In genomic region chr18:45722899-45723298, GRCh38 we compare ENCODE assay signal across 8 cellular contexts. TPM values are rescaled to one million over a fixed set of nuclear protein-coding genes. Genes with fewer than 3 reads are reported as not detected.
DNase-seq lines count a peak whose midpoint lies in the region; ATAC-seq, FAIRE-seq and TF ChIP-seq lines count a peak whose summit lies in the region.

No MANE protein-coding gene starts in this region.

- H3K9me3 ChIP-seq in CD4-positive, CD25-positive, alpha-beta regulatory T cell (ENCODE audit: control insufficient read depth in 2 of 2, low read length in 2 of 2) = no peaks in the 10 kb centered on the region
- no peaks in the 10 kb centered on the region for H3K9me3 ChIP-seq in lower lobe of right lung

- no peak overlapping the region for H3K27ac ChIP-seq in CD4-positive, CD25-positive, alpha-beta regulatory T cell (ENCODE audit: insufficient read depth, low read length, poor library complexity, severe bottlenecking)
- H3K27ac ChIP-seq in lower lobe of right lung = no peak overlapping the region

- no peaks in the 10 kb centered on the region for H3K4me1 ChIP-seq in CD4-positive, CD25-positive, alpha-beta regulatory T cell (ENCODE audit: control insufficient read depth, insufficient read depth, low read length, poor library complexity, severe bottlenecking)
- no peaks in the 10 kb centered on the region for H3K4me1 ChIP-seq in lower lobe of right lung

- peaks cover 36% of the 10 kb centered on the region for H3K36me3 Mint-ChIP-seq in CD4-positive, CD25-positive, alpha-beta regulatory T cell

- no peaks in the 10 kb centered on the region for H3K9me3 Mint-ChIP-seq in CD4-positive, CD25-positive, alpha-beta regulatory T cell

- FAIRE-seq in colon (lab: Jason Lieb, UNC) = peak; percentile 5

- ATAC-seq in CD4-positive, CD25-positive, alpha-beta regulatory T cell (ENCODE audit: low read depth in 2 of 2) = peak; percentile 53 to 70
- ATAC-seq in GM19328 (IDR thresholded peaks at IDR 0.05; ENCODE audit: unreplicated experiment) = peak; percentile 92
- ATAC-seq in HG03432 (IDR thresholded peaks at IDR 0.05; ENCODE audit: unreplicated experiment) = peak; percentile 88
- ATAC-seq in lower lobe of right lung = peak; percentile 78 to 87

- peak; percentile 63 for TF ChIP-seq CTCF in lower lobe of right lung (IDR thresholded peaks at IDR 0.05)

- H3K4me1 Mint-ChIP-seq in CD4-positive, CD25-positive, alpha-beta regulatory T cell = peaks cover 0 to 2% (median 0%) of the 10 kb centered on the region in 4 donors

- H3K27ac Mint-ChIP-seq in CD4-positive, CD25-positive, alpha-beta regulatory T cell = no peak overlapping the region

- no peak overlapping the region for H3K4me3 Mint-ChIP-seq in CD4-positive, CD25-positive, alpha-beta regulatory T cell

- intact Hi-C loops in lower lobe of right lung (cut with DNase I) = no loop called here

- no peaks in the 10 kb centered on the region for H3K27me3 ChIP-seq in CD4-positive, CD25-positive, alpha-beta regulatory T cell (ENCODE audit: control insufficient read depth, insufficient read depth, low read length)
- H3K27me3 ChIP-seq in lower lobe of right lung (ENCODE audit: low read depth) = no peaks in the 10 kb centered on the region

- DNase-seq in CD4-positive, CD25-positive, alpha-beta regulatory T cell = peak; percentile 9 to 75 (median 41)
- DNase-seq in NCI-H510A treated with DMSO at 0.1 percent for 48 hours (lab: John Stamatoyannopoulos, UW) = peak; percentile 34
- peak; percentile 52 to 58 for DNase-seq in activated CD4-positive, alpha-beta T cell treated with anti-CD3 and anti-CD28 coated beads for 4 hours
- DNase-seq in lower lobe of right lung = peak; percentile 78
- DNase-seq in stimulated activated CD8-positive, alpha-beta memory T cell treated with anti-CD3 and anti-CD28 coated beads, Interleukin-2, amount 100 ng/mL, for 1 hour (ENCODE audit: low read depth in 2 of 2) = peak; percentile 26 to 35

- H3K4me3 ChIP-seq in CD4-positive, CD25-positive, alpha-beta regulatory T cell (ENCODE audit: low read depth, low read length) = no peak overlapping the region
- H3K4me3 ChIP-seq in lower lobe of right lung = no peak overlapping the region

- peaks cover 12% of the 10 kb centered on the region for H3K36me3 ChIP-seq in CD4-positive, CD25-positive, alpha-beta regulatory T cell (ENCODE audit: control insufficient read depth, insufficient read depth, low read length)
- no peaks in the 10 kb centered on the region for H3K36me3 ChIP-seq in lower lobe of right lung

- H3K27me3 Mint-ChIP-seq in CD4-positive, CD25-positive, alpha-beta regulatory T cell = no peaks in the 10 kb centered on the region

RNA-seq across cellular contexts. Expression of gene SLC14A1, which starts 1.1 kb away (rescaled TPM):
- 35.1 TPM for total RNA-seq in CD4-positive, CD25-positive, alpha-beta regulatory T cell
- 10 to 100 TPM in 2 of 4 donors, 1 to 10 TPM in 2; 7.8 to 16.3 (median 10.2) TPM for polyA plus RNA-seq in CD4-positive, CD25-positive, alpha-beta regulatory T cell
- total RNA-seq in lower lobe of right lung = 21.8 TPM
